ENCODE assay signal across 11 cellular contexts in the genomic region with DNA sequence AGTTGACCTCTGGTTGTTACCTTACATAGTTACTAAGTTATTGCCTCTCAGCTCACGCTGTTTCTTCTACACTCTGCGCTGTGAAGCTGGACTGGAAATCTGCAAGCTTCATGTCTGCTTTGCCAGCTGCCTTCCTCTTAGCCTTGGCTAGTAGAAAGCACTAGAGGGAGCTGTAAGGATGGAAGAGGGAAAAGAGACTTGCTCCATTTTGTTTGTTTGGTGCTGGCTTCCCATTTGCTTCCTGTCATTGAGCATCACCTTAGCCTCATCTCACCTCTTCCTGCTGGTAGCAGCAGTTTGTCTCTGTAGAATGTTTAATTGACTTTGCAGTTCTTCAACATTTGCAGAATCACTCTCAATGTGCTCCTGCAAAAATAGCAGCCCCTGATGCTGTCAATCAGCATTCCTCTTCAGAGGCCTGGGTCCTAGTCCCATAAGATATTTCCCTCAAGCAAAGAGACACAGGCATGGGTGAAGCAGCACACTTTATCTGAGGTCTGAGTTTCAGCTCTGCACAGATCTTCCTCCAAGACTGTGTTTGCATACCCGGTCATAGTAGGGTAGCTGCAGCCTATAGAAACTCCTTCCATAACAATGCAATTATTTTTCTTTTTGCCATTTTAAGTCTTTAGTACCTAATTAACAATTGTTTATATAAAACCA.
DNase-seq lines count a peak whose midpoint lies in the region; ATAC-seq and TF ChIP-seq lines count a peak whose summit lies in the region.
"Had no signal": no experiment of that assay in that cellular context is flagged by ENCODE, and none has a peak within 500 bp of the region (broad histone marks: within the 10 kb centered on the region; RNA-seq: fewer than 3 reads in every experiment).

No MANE protein-coding gene starts in this region.

- H3K27me3 ChIP-seq in HAP-1 (ENCODE audit: low read depth): no peaks in the 10 kb centered on the region

- no peak overlapping the region for H3K4me3 ChIP-seq in HAP-1
- H3K4me3 ChIP-seq: lung, thoracic aorta had no signal

- H3K27me3 Mint-ChIP-seq in osteocyte (ENCODE audit: unreplicated experiment): no peaks in the 10 kb centered on the region
- H3K27me3 Mint-ChIP-seq in activated CD8-positive, alpha-beta T cell treated with anti-CD3 and anti-CD28 coated beads, Interleukin-2, amount 10 ng/mL, durations not matched to agents 7 days and 5 days (ENCODE audit: low read depth): no peaks in the 10 kb centered on the region
- no peaks in the 10 kb centered on the region for H3K27me3 Mint-ChIP-seq in activated naive CD4-positive, alpha-beta T cell treated with anti-CD3 and anti-CD28 coated beads, Interleukin-2, amount 10 ng/mL, durations not matched to agents 7 days and 5 days
- H3K27me3 Mint-ChIP-seq: activated CD4-positive, alpha-beta T cell treated with anti-CD3 and anti-CD28 coated beads, Interleukin-2, amount 10 ng/mL, durations not matched to agents 24 days and 14 days had no signal

- H3K36me3 ChIP-seq in HAP-1 (replicated peaks): no peaks in the 10 kb centered on the region
- H3K36me3 ChIP-seq: thoracic aorta had no signal

- TF ChIP-seq CTCF in osteocyte (IDR thresholded peaks at IDR 0.05): peak; percentile 60

- no peak overlapping the region for H3K27ac Mint-ChIP-seq in osteocyte (ENCODE audit: unreplicated experiment)
- H3K27ac Mint-ChIP-seq in activated CD8-positive, alpha-beta T cell treated with anti-CD3 and anti-CD28 coated beads, Interleukin-2, amount 10 ng/mL, durations not matched to agents 7 days and 5 days: no peak overlapping the region
- no peak overlapping the region for H3K27ac Mint-ChIP-seq in activated naive CD4-positive, alpha-beta T cell treated with anti-CD3 and anti-CD28 coated beads, Interleukin-2, amount 10 ng/mL, durations not matched to agents 7 days and 5 days
- H3K27ac Mint-ChIP-seq: activated CD4-positive, alpha-beta T cell treated with anti-CD3 and anti-CD28 coated beads, Interleukin-2, amount 10 ng/mL, durations not matched to agents 24 days and 14 days had no signal

- POLR2A ChIA-PET in activated CD8-positive, alpha-beta T cell treated with anti-CD3 and anti-CD28 coated beads, Interleukin-2, amount 10 ng/mL, durations not matched to agents 7 days and 5 days (lab: Charles Lee): no interaction called here

- DNase-seq in HAP-1 (ENCODE audit: low spot score in 2 of 2) (peak; percentile 48 to 71), NCI-H2227 (lab: John Stamatoyannopoulos, UW; ENCODE audit: unreplicated experiment) (peak; percentile 59), ecto neural progenitor cell (ENCODE audit: low spot score) (peak; percentile 54), osteocyte (ENCODE audit: extremely low spot score, unreplicated experiment) (no peak)
- DNase-seq in activated naive CD4-positive, alpha-beta T cell (lab: John Stamatoyannopoulos, UW): no peak
- no peak for DNase-seq in activated CD8-positive, alpha-beta T cell treated with anti-CD3 and anti-CD28 coated beads, Interleukin-2, amount 10 ng/mL, durations not matched to agents 7 days and 5 days
- no peak for DNase-seq in activated naive CD4-positive, alpha-beta T cell treated with anti-CD3 and anti-CD28 coated beads, Interleukin-2, amount 10 ng/mL, durations not matched to agents 7 days and 5 days
- DNase-seq: activated CD4-positive, alpha-beta T cell treated with anti-CD3 and anti-CD28 coated beads, Interleukin-2, amount 10 ng/mL, durations not matched to agents 24 days and 14 days had no signal

- no peaks in the 10 kb centered on the region for H3K9me3 ChIP-seq in HAP-1
- H3K9me3 ChIP-seq: thoracic aorta had no signal

- peaks cover 19% of the 10 kb centered on the region for H3K9me3 Mint-ChIP-seq in osteocyte (ENCODE audit: unreplicated experiment)
- peaks cover 16% of the 10 kb centered on the region for H3K9me3 Mint-ChIP-seq in activated CD8-positive, alpha-beta T cell treated with anti-CD3 and anti-CD28 coated beads, Interleukin-2, amount 10 ng/mL, durations not matched to agents 7 days and 5 days (ENCODE audit: insufficient read depth)
- peaks cover 4% of the 10 kb centered on the region for H3K9me3 Mint-ChIP-seq in activated naive CD4-positive, alpha-beta T cell treated with anti-CD3 and anti-CD28 coated beads, Interleukin-2, amount 10 ng/mL, durations not matched to agents 7 days and 5 days

- CTCF ChIA-PET in activated CD8-positive, alpha-beta T cell treated with anti-CD3 and anti-CD28 coated beads, Interleukin-2, amount 10 ng/mL, durations not matched to agents 7 days and 5 days (lab: Charles Lee): no interaction called here
- CTCF ChIA-PET in activated naive CD4-positive, alpha-beta T cell treated with anti-CD3 and anti-CD28 coated beads, Interleukin-2, amount 10 ng/mL, durations not matched to agents 7 days and 5 days (lab: Charles Lee): no interaction called here

- H3K4me1 ChIP-seq in HAP-1: no peaks in the 10 kb centered on the region

- H3K36me3 Mint-ChIP-seq in osteocyte (ENCODE audit: unreplicated experiment): peaks cover 34% of the 10 kb centered on the region
- no peaks in the 10 kb centered on the region for H3K36me3 Mint-ChIP-seq in activated CD8-positive, alpha-beta T cell treated with anti-CD3 and anti-CD28 coated beads, Interleukin-2, amount 10 ng/mL, durations not matched to agents 7 days and 5 days (ENCODE audit: low read depth)
- no peaks in the 10 kb centered on the region for H3K36me3 Mint-ChIP-seq in activated naive CD4-positive, alpha-beta T cell treated with anti-CD3 and anti-CD28 coated beads, Interleukin-2, amount 10 ng/mL, durations not matched to agents 7 days and 5 days

- no peak for ATAC-seq in activated CD8-positive, alpha-beta T cell treated with anti-CD3 and anti-CD28 coated beads, Interleukin-2, amount 10 ng/mL, durations not matched to agents 7 days and 5 days
- ATAC-seq in HG03432 (IDR thresholded peaks at IDR 0.05; ENCODE audit: unreplicated experiment): no peak

- no peak overlapping the region for H3K4me3 Mint-ChIP-seq in osteocyte (ENCODE audit: unreplicated experiment)
- no peak overlapping the region for H3K4me3 Mint-ChIP-seq in activated CD8-positive, alpha-beta T cell treated with anti-CD3 and anti-CD28 coated beads, Interleukin-2, amount 10 ng/mL, durations not matched to agents 7 days and 5 days
- no peak overlapping the region for H3K4me3 Mint-ChIP-seq in activated naive CD4-positive, alpha-beta T cell treated with anti-CD3 and anti-CD28 coated beads, Interleukin-2, amount 10 ng/mL, durations not matched to agents 7 days and 5 days
- H3K4me3 Mint-ChIP-seq: activated CD4-positive, alpha-beta T cell treated with anti-CD3 and anti-CD28 coated beads, Interleukin-2, amount 10 ng/mL, durations not matched to agents 24 days and 14 days had no signal

- in situ Hi-C loops in HAP-1 (cut with MboI; ENCODE audit: low sequenced_read_pairs): no loop called here

- peaks cover 23% of the 10 kb centered on the region for H3K4me1 Mint-ChIP-seq in osteocyte (ENCODE audit: unreplicated experiment)
- no peaks in the 10 kb centered on the region for H3K4me1 Mint-ChIP-seq in activated CD8-positive, alpha-beta T cell treated with anti-CD3 and anti-CD28 coated beads, Interleukin-2, amount 10 ng/mL, durations not matched to agents 7 days and 5 days (ENCODE audit: low read depth)
- H3K4me1 Mint-ChIP-seq in activated naive CD4-positive, alpha-beta T cell treated with anti-CD3 and anti-CD28 coated beads, Interleukin-2, amount 10 ng/mL, durations not matched to agents 7 days and 5 days: no peaks in the 10 kb centered on the region
- H3K4me1 Mint-ChIP-seq: activated CD4-positive, alpha-beta T cell treated with anti-CD3 and anti-CD28 coated beads, Interleukin-2, amount 10 ng/mL, durations not matched to agents 24 days and 14 days had no signal

Comparison
In these comparisons a context has a peak if more than half of its experiments do, and no peak if none do; other contexts are left out.
1. DNase-seq: peak in HAP-1 (2 of 2), NCI-H2227 (single experiment) and ecto neural progenitor cell (single experiment); none in osteocyte (single experiment), activated naive CD4-positive, alpha-beta T cell (0 of 4), activated CD8-positive, alpha-beta T cell treated with anti-CD3 and anti-CD28 coated beads, Interleukin-2, amount 10 ng/mL, durations not matched to agents 7 days and 5 days (single experiment) and activated naive CD4-positive, alpha-beta T cell treated with anti-CD3 and anti-CD28 coated beads, Interleukin-2, amount 10 ng/mL, durations not matched to agents 7 days and 5 days (single experiment).